ENCODE assay signal across 1 cellular context in the genomic region with DNA sequence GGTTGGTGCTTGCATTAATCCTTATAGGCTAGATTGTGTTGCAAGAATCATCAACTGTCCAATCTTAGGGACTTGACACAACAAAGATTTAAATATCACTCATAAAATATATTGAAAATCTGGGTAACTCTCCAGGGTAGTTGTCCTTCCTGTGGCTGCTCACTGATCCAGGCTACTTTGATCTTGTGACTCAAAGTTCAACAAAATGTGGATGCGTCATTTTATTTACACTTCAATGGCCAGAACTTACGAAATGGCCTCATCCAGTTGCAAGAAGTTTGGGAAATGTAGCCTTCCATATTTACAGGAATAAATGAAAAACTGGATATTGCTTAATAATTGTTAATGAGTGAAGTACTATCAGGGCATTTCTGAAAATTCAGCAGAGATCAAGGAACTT.
A peak's percentile ranks its signal among the peaks of the same experiment; 100 is the strongest.
TF ChIP-seq lines count a peak whose summit lies in the region.

No MANE protein-coding gene starts in this region.

TF ChIP-seq in HepG2, 621 proteins besides CTCF, POLR2A, EP300 and RAD21 (continued from another document and continues in another):
- peak; percentile 89 for TF ChIP-seq ARID3A (IDR thresholded peaks at IDR 0.05; ENCODE audit: low read depth, low read length)
- TF ChIP-seq ZNF747 (CRISPR knock-in tag; IDR thresholded peaks at IDR 0.05; ENCODE audit: borderline replicate concordance) = no peak
- TF ChIP-seq ZNF432 (CRISPR knock-in tag; IDR thresholded peaks at IDR 0.05; ENCODE audit: borderline replicate concordance) = no peak
- TF ChIP-seq ZNF382 (CRISPR knock-in tag; IDR thresholded peaks at IDR 0.05; ENCODE audit: borderline replicate concordance) = no peak
- TF ChIP-seq ARID2 (CRISPR knock-in tag; IDR thresholded peaks at IDR 0.05; ENCODE audit: borderline replicate concordance) = no peak
- no peak for TF ChIP-seq PBX3 (CRISPR knock-in tag; IDR thresholded peaks at IDR 0.05; ENCODE audit: borderline replicate concordance)
- no peak for TF ChIP-seq ZNF780A (CRISPR knock-in tag; IDR thresholded peaks at IDR 0.05)
- no peak for TF ChIP-seq ZNF7 (CRISPR knock-in tag; IDR thresholded peaks at IDR 0.05)
- no peak for TF ChIP-seq KLF13 (CRISPR knock-in tag; IDR thresholded peaks at IDR 0.05)
- no peak for TF ChIP-seq SUZ12 (IDR thresholded peaks at IDR 0.05; ENCODE audit: low read depth, low read length)
- TF ChIP-seq THAP11 (CRISPR knock-in tag; IDR thresholded peaks at IDR 0.05) = peak; percentile 52; the same call in 1 of the 2 replicates
- peak; percentile 33; the same call in 1 of the 2 replicates for TF ChIP-seq ATF3 (CRISPR knock-in tag; IDR thresholded peaks at IDR 0.05)
- TF ChIP-seq ZSCAN30 (CRISPR knock-in tag; IDR thresholded peaks at IDR 0.05) = no peak
- no peak for TF ChIP-seq SP5 (CRISPR knock-in tag; IDR thresholded peaks at IDR 0.05; ENCODE audit: borderline replicate concordance, low read depth)
- no peak for TF ChIP-seq ZNF256 (CRISPR knock-in tag; conservative IDR thresholded peaks at IDR 0.05)
- no peak for TF ChIP-seq TEAD2 (CRISPR knock-in tag; IDR thresholded peaks at IDR 0.05)
- no peak for TF ChIP-seq TAF1 (CRISPR knock-in tag; IDR thresholded peaks at IDR 0.05)
- TF ChIP-seq ZNF17 (CRISPR knock-in tag; IDR thresholded peaks at IDR 0.05) = no peak
- no peak for TF ChIP-seq ZNF24 (IDR thresholded peaks at IDR 0.05)
- TF ChIP-seq ZNF136 (CRISPR knock-in tag; IDR thresholded peaks at IDR 0.05; ENCODE audit: low read depth) = no peak
- TF ChIP-seq ZNF337 (CRISPR knock-in tag; IDR thresholded peaks at IDR 0.05; ENCODE audit: borderline replicate concordance, low read depth) = no peak
- TF ChIP-seq NCOA1 (CRISPR knock-in tag; IDR thresholded peaks at IDR 0.05) = no peak
- TF ChIP-seq GTF3A (CRISPR knock-in tag; conservative IDR thresholded peaks at IDR 0.05) = no peak
- no peak for TF ChIP-seq MAFK (conservative IDR thresholded peaks at IDR 0.05 in 1 of 2, IDR thresholded peaks at IDR 0.05 in 1 of 2; ENCODE audit: low read length in 2 of 2)
- no peak for TF ChIP-seq AGO2 (optimal IDR thresholded peaks at IDR 0.05; ENCODE audit: low read depth, low read length)
- TF ChIP-seq, protein P1, sequence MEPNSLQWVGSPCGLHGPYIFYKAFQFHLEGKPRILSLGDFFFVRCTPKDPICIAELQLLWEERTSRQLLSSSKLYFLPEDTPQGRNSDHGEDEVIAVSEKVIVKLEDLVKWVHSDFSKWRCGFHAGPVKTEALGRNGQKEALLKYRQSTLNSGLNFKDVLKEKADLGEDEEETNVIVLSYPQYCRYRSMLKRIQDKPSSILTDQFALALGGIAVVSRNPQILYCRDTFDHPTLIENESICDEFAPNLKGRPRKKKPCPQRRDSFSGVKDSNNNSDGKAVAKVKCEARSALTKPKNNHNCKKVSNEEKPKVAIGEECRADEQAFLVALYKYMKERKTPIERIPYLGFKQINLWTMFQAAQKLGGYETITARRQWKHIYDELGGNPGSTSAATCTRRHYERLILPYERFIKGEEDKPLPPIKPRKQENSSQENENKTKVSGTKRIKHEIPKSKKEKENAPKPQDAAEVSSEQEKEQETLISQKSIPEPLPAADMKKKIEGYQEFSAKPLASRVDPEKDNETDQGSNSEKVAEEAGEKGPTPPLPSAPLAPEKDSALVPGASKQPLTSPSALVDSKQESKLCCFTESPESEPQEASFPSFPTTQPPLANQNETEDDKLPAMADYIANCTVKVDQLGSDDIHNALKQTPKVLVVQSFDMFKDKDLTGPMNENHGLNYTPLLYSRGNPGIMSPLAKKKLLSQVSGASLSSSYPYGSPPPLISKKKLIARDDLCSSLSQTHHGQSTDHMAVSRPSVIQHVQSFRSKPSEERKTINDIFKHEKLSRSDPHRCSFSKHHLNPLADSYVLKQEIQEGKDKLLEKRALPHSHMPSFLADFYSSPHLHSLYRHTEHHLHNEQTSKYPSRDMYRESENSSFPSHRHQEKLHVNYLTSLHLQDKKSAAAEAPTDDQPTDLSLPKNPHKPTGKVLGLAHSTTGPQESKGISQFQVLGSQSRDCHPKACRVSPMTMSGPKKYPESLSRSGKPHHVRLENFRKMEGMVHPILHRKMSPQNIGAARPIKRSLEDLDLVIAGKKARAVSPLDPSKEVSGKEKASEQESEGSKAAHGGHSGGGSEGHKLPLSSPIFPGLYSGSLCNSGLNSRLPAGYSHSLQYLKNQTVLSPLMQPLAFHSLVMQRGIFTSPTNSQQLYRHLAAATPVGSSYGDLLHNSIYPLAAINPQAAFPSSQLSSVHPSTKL (CRISPR knock-in tag; IDR thresholded peaks at IDR 0.05) = peak; percentile 94
- TF ChIP-seq, protein P2, sequence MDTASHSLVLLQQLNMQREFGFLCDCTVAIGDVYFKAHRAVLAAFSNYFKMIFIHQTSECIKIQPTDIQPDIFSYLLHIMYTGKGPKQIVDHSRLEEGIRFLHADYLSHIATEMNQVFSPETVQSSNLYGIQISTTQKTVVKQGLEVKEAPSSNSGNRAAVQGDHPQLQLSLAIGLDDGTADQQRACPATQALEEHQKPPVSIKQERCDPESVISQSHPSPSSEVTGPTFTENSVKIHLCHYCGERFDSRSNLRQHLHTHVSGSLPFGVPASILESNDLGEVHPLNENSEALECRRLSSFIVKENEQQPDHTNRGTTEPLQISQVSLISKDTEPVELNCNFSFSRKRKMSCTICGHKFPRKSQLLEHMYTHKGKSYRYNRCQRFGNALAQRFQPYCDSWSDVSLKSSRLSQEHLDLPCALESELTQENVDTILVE (CRISPR knock-in tag; IDR thresholded peaks at IDR 0.05) = 0 out of 2 replicates have a peak, but pooled peaks have one; percentile 40
- TF ChIP-seq ZNF101 (CRISPR knock-in tag; IDR thresholded peaks at IDR 0.05; ENCODE audit: borderline replicate concordance, low read depth) = no peak
- no peak for TF ChIP-seq PRDM4 (CRISPR knock-in tag; IDR thresholded peaks at IDR 0.05; ENCODE audit: borderline replicate concordance)
- TF ChIP-seq NFRKB (IDR thresholded peaks at IDR 0.05) = no peak
- no peak for TF ChIP-seq STAT5B (CRISPR knock-in tag; IDR thresholded peaks at IDR 0.05)
- TF ChIP-seq HMGXB4 (CRISPR knock-in tag; IDR thresholded peaks at IDR 0.05; ENCODE audit: borderline replicate concordance in 1 of 2, low read depth in 1 of 2) = no peak
- no peak; the same call in 1 of the 2 replicates for TF ChIP-seq ZSCAN9 (CRISPR knock-in tag; IDR thresholded peaks at IDR 0.05; ENCODE audit: borderline replicate concordance)
- peak; percentile 84 for TF ChIP-seq HNF4A (CRISPR knock-in tag; IDR thresholded peaks at IDR 0.05)
- no peak for TF ChIP-seq PHB2 (IDR thresholded peaks at IDR 0.05; ENCODE audit: partially characterized antibody)
- TF ChIP-seq HDAC1 (CRISPR knock-in tag; IDR thresholded peaks at IDR 0.05) = no peak
- no peak for TF ChIP-seq ZNF546 (CRISPR knock-in tag; conservative IDR thresholded peaks at IDR 0.05)
- no peak for TF ChIP-seq RBFOX2 (IDR thresholded peaks at IDR 0.05; ENCODE audit: low read depth, low read length)
- TF ChIP-seq PRMT3 (CRISPR knock-in tag; IDR thresholded peaks at IDR 0.05; ENCODE audit: borderline replicate concordance, low read depth) = no peak
- TF ChIP-seq ZNF414 (CRISPR knock-in tag; IDR thresholded peaks at IDR 0.05) = no peak
- TF ChIP-seq ZNF557 (CRISPR knock-in tag; IDR thresholded peaks at IDR 0.05) = no peak
- no peak for TF ChIP-seq BATF2 (CRISPR knock-in tag; IDR thresholded peaks at IDR 0.05)
- TF ChIP-seq ZUFSP (CRISPR knock-in tag; IDR thresholded peaks at IDR 0.05; ENCODE audit: borderline replicate concordance) = no peak
